ENCODE assay signal across 8 cellular contexts in the genomic region with DNA sequence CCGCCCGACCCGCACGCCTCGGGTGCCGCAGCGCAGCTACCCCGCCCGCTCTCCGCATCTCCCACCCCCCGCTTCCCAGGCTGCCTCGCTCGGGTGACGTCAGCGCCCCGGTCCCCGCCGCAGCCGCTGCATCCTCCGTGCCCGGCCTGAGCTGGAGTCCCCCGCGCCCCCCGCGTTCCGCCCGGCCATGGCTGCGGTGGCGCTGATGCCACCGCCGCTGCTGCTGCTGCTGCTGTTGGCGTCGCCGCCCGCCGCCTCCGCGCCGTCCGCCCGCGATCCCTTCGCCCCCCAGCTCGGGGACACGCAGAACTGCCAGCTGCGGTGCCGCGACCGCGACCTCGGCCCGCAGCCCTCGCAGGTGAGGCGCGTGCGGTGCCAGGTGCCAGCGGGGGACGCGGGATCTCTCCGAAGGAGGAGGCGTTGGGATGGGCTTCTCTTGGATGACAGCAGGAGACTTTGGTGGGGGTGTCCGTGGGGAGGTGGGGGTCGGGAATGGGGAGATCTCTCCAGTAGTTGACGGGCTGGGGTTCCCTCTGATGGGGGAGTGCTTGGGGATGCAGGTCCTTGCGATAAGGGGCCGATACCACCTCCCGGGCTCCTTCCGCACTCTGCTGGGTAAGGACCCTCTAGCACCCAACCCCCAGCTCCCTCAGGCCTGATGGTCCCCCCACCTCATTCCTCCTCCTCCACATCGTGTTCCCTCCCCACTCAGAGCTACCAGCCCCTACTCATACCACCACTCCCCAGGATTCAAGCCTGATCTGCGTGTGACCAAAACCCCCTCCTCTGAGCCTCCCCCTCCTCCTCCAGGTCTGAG. TPM values are rescaled to one million over a fixed set of nuclear protein-coding genes. Genes with fewer than 3 reads are reported as not detected.
DNase-seq lines count a peak whose midpoint lies in the region; ATAC-seq and TF ChIP-seq lines count a peak whose summit lies in the region.

A gene (plus strand): TSS at position 99 of the 817 bp plus-strand sequence. CDS start 89 bp downstream, at position 188.

- peak; percentile 33 for ATAC-seq in body of pancreas
- ATAC-seq in lower lobe of right lung: peak in 1 of 2 donors; percentile 21
- no peak for ATAC-seq in GM21447 (IDR thresholded peaks at IDR 0.05; ENCODE audit: unreplicated experiment)
- ATAC-seq in GM18519 (IDR thresholded peaks at IDR 0.05; ENCODE audit: low FRiP score, unreplicated experiment): no peak

- no peaks in the 10 kb centered on the region for H3K79me2 ChIP-seq in OCI-LY7 (ENCODE audit: insufficient read depth, low read depth, low read length)

- peak within 1 kb of the TSS; percentile 50 for H3K4me2 ChIP-seq in OCI-LY7 (ENCODE audit: low read length)

- H3K27me3 ChIP-seq in body of pancreas (peaks cover 0 to 42% of the 10 kb centered on the region in 2 donors), lower lobe of right lung (ENCODE audit: low read depth) (peaks cover 85% of the 10 kb centered on the region)

- no TSS peak for BruUV-seq in OCI-LY7 (replicated peaks; lab: Mats Ljungman, UMichigan)

- H4K20me1 ChIP-seq in OCI-LY7 (ENCODE audit: insufficient read depth, low read length): no peaks in the 10 kb centered on the region

- H3K36me3 ChIP-seq in OCI-LY7 (ENCODE audit: insufficient read depth, low read length) (no peaks in the 10 kb centered on the region), body of pancreas (replicated peaks in 1 of 2; ENCODE audit: insufficient read depth in 1 of 2, low read depth in 2 of 2) (no peaks in the 10 kb centered on the region), lower lobe of right lung (no peaks in the 10 kb centered on the region)

- H3K4me3 ChIP-seq in OCI-LY7 (ENCODE audit: low read depth, low read length, poor library complexity, severe bottlenecking) (peak within 1 kb of the TSS; percentile 36), body of pancreas (peak within 1 kb of the TSS in 1 of 2 donors; percentile 7), lower lobe of right lung (peak within 1 kb of the TSS; percentile 47)

- H3K27ac ChIP-seq in OCI-LY7 (ENCODE audit: low read depth, low read length, poor library complexity, severe bottlenecking) (no peak within 1 kb of the TSS), body of pancreas (no peak within 1 kb of the TSS), lower lobe of right lung (no peak within 1 kb of the TSS), temporal lobe (ENCODE audit: low read depth, low read length) (peak within 1 kb of the TSS; percentile 72)

- TF ChIP-seq POLR2A in body of pancreas (IDR thresholded peaks at IDR 0.05): no peak

- H3K4me1 ChIP-seq in OCI-LY7 (ENCODE audit: insufficient read depth, low read length, poor library complexity, severe bottlenecking) (peaks cover 11% of the 10 kb centered on the region), body of pancreas (peaks cover 28% of the 10 kb centered on the region), lower lobe of right lung (peaks cover 41% of the 10 kb centered on the region)

- H2AFZ ChIP-seq in OCI-LY7 (ENCODE audit: low read length): no peak within 1 kb of the TSS

- intact Hi-C loops in OCI-LY7 (cut with micrococcal nuclease; ENCODE audit: unreplicated experiment): no loop called here
- intact Hi-C loops in body of pancreas (cut with DNase I): no loop called here
- intact Hi-C loops in lower lobe of right lung (cut with DNase I): no loop called here

- no peaks in the 10 kb centered on the region for H3K9me2 ChIP-seq in OCI-LY7 (ENCODE audit: insufficient read depth, low read length)

- POLR2A ChIA-PET in OCI-LY7 (lab: Charles Lee): interaction anchor here (0.6 to 0.7 kb wide), 2 partner anchors 19 to 48 kb away, joined by 3 to 4 read pairs; no protein-coding TSS in a partner anchor

- H3K9me3 ChIP-seq in OCI-LY7 (ENCODE audit: low read length) (no peaks in the 10 kb centered on the region), body of pancreas (no peaks in the 10 kb centered on the region), lower lobe of right lung (no peaks in the 10 kb centered on the region)

- CTCF ChIA-PET in OCI-LY7 (lab: Charles Lee; ENCODE audit: unreplicated experiment): no interaction called here

- TF ChIP-seq CTCF in OCI-LY7 (conservative IDR thresholded peaks at IDR 0.05; ENCODE audit: low read length) (no peak), body of pancreas (IDR thresholded peaks at IDR 0.05) (no peak), lower lobe of right lung (IDR thresholded peaks at IDR 0.05) (no peak)

- peak; percentile 88 for DNase-seq in D341Med (ENCODE audit: low spot score)
- DNase-seq in OCI-LY7 (ENCODE audit: low spot score): no peak
- peak in 1 of 4 donors; percentile 42 for DNase-seq in body of pancreas
- no peak for DNase-seq in lower lobe of right lung
- DNase-seq in cortex of kidney (lab: John Stamatoyannopoulos, UW): no peak

- 1 to 14% methylated on average over 7 to 61 of the region's 70 CpGs for WGBS in body of pancreas, 2 donors

RNA-seq across cellular contexts. Expression of the gene that starts here (rescaled TPM):
- total RNA-seq in OCI-LY7 (2014; rRNA removed; shearing (Covaris generic)): 0.33 and 1.0 TPM in 2 replicates
- total RNA-seq in OCI-LY7 (2022) (0.84 and 0.89 TPM in 2 replicates), body of pancreas (1 to 10 TPM in 1 of 2 donors, under 1 TPM in 1; 0.66 to 2.1 TPM), lower lobe of right lung (1.1 TPM), temporal lobe (42.0 TPM)

Comparison
In these comparisons a context has a peak if more than half of its experiments do, and no peak if none do; other contexts are left out.
1. RNA of the gene that starts here (total RNA-seq): 42.0 TPM in temporal lobe (single experiment); 0.66 to 2.1 TPM in body of pancreas, 1.1 TPM in lower lobe of right lung (single experiment) and 0.33 to 1.0 TPM in OCI-LY7; every median in the first group is over 10 times any median in the second.